ENCODE assay signal across 8 cellular contexts in the genomic region with DNA sequence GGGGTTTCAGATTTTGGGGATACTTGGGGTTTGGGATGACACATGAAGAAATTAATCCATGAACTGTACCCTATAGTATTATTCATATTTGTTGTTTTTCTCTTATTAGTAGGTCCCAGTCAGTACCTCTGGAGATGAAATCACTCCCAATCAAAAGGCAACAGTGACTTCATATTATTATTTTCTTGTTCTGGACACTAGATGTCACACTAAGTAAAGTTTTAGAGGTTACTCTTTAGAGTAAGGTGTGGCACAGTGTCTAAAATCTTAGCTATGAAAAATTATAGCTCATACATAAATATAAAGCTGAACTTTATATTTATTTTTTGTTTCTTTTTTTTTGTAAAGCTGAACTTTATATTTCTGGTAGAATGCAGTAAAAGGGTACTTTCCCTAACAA. TPM values are rescaled to one million over a fixed set of nuclear protein-coding genes. Genes with fewer than 3 reads are reported as not detected.
DNase-seq lines count a peak whose midpoint lies in the region; ATAC-seq, FAIRE-seq and TF ChIP-seq lines count a peak whose summit lies in the region.

No MANE protein-coding gene starts in this region.

- H3K27ac Mint-ChIP-seq in activated T-helper 1 cell treated with anti-CD3 and anti-CD28 coated beads, Interleukin-12 subunit alpha, Interleukin-12 subunit beta, Interleukin-2, Interleukin-4 antibody, amounts not matched to agents 30 ng/mL and 10 ng/mL and 1 ng/mL, durations not matched to agents 14 hours and 24 hours and 36 hours = no peak overlapping the region

- peaks cover 7% of the 10 kb centered on the region in 2 donors for H3K36me3 ChIP-seq in small intestine (ENCODE audit: control insufficient read depth in 2 of 2, insufficient read depth in 2 of 2, low read length in 2 of 2)

- no peak for ATAC-seq in HG02623 (IDR thresholded peaks at IDR 0.05; ENCODE audit: unreplicated experiment)

- no peaks in the 10 kb centered on the region for H3K9me3 Mint-ChIP-seq in activated T-helper 1 cell treated with anti-CD3 and anti-CD28 coated beads, Interleukin-12 subunit alpha, Interleukin-12 subunit beta, Interleukin-2, Interleukin-4 antibody, amounts not matched to agents 30 ng/mL and 10 ng/mL and 1 ng/mL, durations not matched to agents 14 hours and 24 hours and 36 hours

- intact Hi-C loops in activated T-helper 1 cell treated with anti-CD3 and anti-CD28 coated beads, Interleukin-12 subunit alpha, Interleukin-12 subunit beta, Interleukin-2, Interleukin-4 antibody, amounts not matched to agents 30 ng/mL and 10 ng/mL and 1 ng/mL, durations not matched to agents 14 hours and 24 hours and 36 hours (cut with micrococcal nuclease) = loop anchor here (1.0 to 5.0 kb wide), 6 partner anchors 78 to 555 kb away; partner anchors contain the start of genes LIAS, RPL9 and TMEM156

- H3K27me3 Mint-ChIP-seq in activated T-helper 1 cell treated with anti-CD3 and anti-CD28 coated beads, Interleukin-12 subunit alpha, Interleukin-12 subunit beta, Interleukin-2, Interleukin-4 antibody, amounts not matched to agents 30 ng/mL and 10 ng/mL and 1 ng/mL, durations not matched to agents 14 hours and 24 hours and 36 hours (ENCODE audit: insufficient read depth) = peaks cover 10% of the 10 kb centered on the region

- H3K27ac ChIP-seq in RWPE1 = no peak overlapping the region
- H3K27ac ChIP-seq in small intestine (ENCODE audit: low read depth in 1 of 2, low read length in 1 of 2) = no peak overlapping the region

- no peak; the same call in 1 of the 2 replicates for TF ChIP-seq CTCF in RWPE1 (conservative IDR thresholded peaks at IDR 0.05; ENCODE audit: low read depth)

- H3K4me3 ChIP-seq in small intestine (ENCODE audit: low read depth in 1 of 2, low read length in 2 of 2) = no peak overlapping the region

- POLR2A ChIA-PET in RWPE1 (lab: Yijun Ruan, JAX; ENCODE audit: low non-redundant PET) = no interaction called here

- no peaks in the 10 kb centered on the region for H3K4me1 ChIP-seq in small intestine (ENCODE audit: control insufficient read depth in 2 of 2, insufficient read depth in 1 of 2, low read depth in 1 of 2, low read length in 1 of 2)

- no peaks in the 10 kb centered on the region for H3K36me3 Mint-ChIP-seq in activated T-helper 1 cell treated with anti-CD3 and anti-CD28 coated beads, Interleukin-12 subunit alpha, Interleukin-12 subunit beta, Interleukin-2, Interleukin-4 antibody, amounts not matched to agents 30 ng/mL and 10 ng/mL and 1 ng/mL, durations not matched to agents 14 hours and 24 hours and 36 hours (ENCODE audit: low read depth)

- no peaks in the 10 kb centered on the region for H3K27me3 ChIP-seq in small intestine (ENCODE audit: control insufficient read depth in 2 of 2, insufficient read depth in 2 of 2, low read length in 2 of 2)

- FAIRE-seq in small intestine (lab: Jason Lieb, UNC) = peak; percentile 96

- DNase-seq in GM03348 (ENCODE audit: low spot score) (peak; percentile 18), HS-27A (ENCODE audit: low read depth) (peak; percentile 15), RWPE1 (ENCODE audit: low spot score) (peak; percentile 51), fibroblast of the conjunctiva (ENCODE audit: low read depth) (peak; percentile 10), small intestine (peak; percentile 60), mucosa of gallbladder (ENCODE audit: low spot score) (no peak)
- DNase-seq in activated T-helper 1 cell treated with anti-CD3 and anti-CD28 coated beads, Interleukin-12 subunit alpha, Interleukin-12 subunit beta, Interleukin-2, Interleukin-4 antibody, amounts not matched to agents 30 ng/mL and 10 ng/mL and 1 ng/mL, durations not matched to agents 14 hours and 24 hours and 36 hours (ENCODE audit: low spot score) = no peak

- peaks cover 35% of the 10 kb centered on the region for H3K4me1 Mint-ChIP-seq in activated T-helper 1 cell treated with anti-CD3 and anti-CD28 coated beads, Interleukin-12 subunit alpha, Interleukin-12 subunit beta, Interleukin-2, Interleukin-4 antibody, amounts not matched to agents 30 ng/mL and 10 ng/mL and 1 ng/mL, durations not matched to agents 14 hours and 24 hours and 36 hours (ENCODE audit: low read depth)

- H3K9me3 ChIP-seq in small intestine (ENCODE audit: control insufficient read depth, low read depth) = no peaks in the 10 kb centered on the region

- CTCF ChIA-PET in RWPE1 (lab: Yijun Ruan, JAX) = interaction anchor here (0.6 to 2.0 kb wide), 7 partner anchors 14 to 546 kb away, joined by 3 to 14 read pairs (median 4); no protein-coding TSS in a partner anchor

- no peak overlapping the region for H3K4me3 Mint-ChIP-seq in activated T-helper 1 cell treated with anti-CD3 and anti-CD28 coated beads, Interleukin-12 subunit alpha, Interleukin-12 subunit beta, Interleukin-2, Interleukin-4 antibody, amounts not matched to agents 30 ng/mL and 10 ng/mL and 1 ng/mL, durations not matched to agents 14 hours and 24 hours and 36 hours

RNA-seq across cellular contexts. Expression of gene FAM114A1, which starts 35.1 kb away (rescaled TPM):
- polyA plus RNA-seq in small intestine = 10 to 100 TPM; 11.3 to 31.8 (median 18.6) TPM
- 0.22 and 0.49 TPM in 2 replicates for total RNA-seq in activated T-helper 1 cell treated with anti-CD3 and anti-CD28 coated beads, Interleukin-12 subunit alpha, Interleukin-12 subunit beta, Interleukin-2, Interleukin-4 antibody, amounts not matched to agents 30 ng/mL and 10 ng/mL and 1 ng/mL, durations not matched to agents 14 hours and 24 hours and 36 hours
- 80.6 TPM for total RNA-seq in mucosa of gallbladder

RNA-seq across cellular contexts. Expression of gene TLR6, which starts 46.1 kb away (rescaled TPM):
- under 1 TPM; under 0.01 to 0.46 (median 0.27) TPM for polyA plus RNA-seq in small intestine
- 1.3 and 1.7 TPM in 2 replicates for total RNA-seq in activated T-helper 1 cell treated with anti-CD3 and anti-CD28 coated beads, Interleukin-12 subunit alpha, Interleukin-12 subunit beta, Interleukin-2, Interleukin-4 antibody, amounts not matched to agents 30 ng/mL and 10 ng/mL and 1 ng/mL, durations not matched to agents 14 hours and 24 hours and 36 hours
- 4.3 TPM for total RNA-seq in mucosa of gallbladder

Comparison
In these comparisons a context has a peak if more than half of its experiments do, and no peak if none do; other contexts are left out.
1. DNase-seq: peak in GM03348 (single experiment), HS-27A (single experiment), RWPE1 (single experiment), fibroblast of the conjunctiva (single experiment) and small intestine (single experiment); none in activated T-helper 1 cell treated with anti-CD3 and anti-CD28 coated beads, Interleukin-12 subunit alpha, Interleukin-12 subunit beta, Interleukin-2, Interleukin-4 antibody, amounts not matched to agents 30 ng/mL and 10 ng/mL and 1 ng/mL, durations not matched to agents 14 hours and 24 hours and 36 hours (single experiment) and mucosa of gallbladder (single experiment).
2. RNA of gene FAM114A1, which starts 35.1 kb away (total RNA-seq): 80.6 TPM in mucosa of gallbladder (single experiment); 0.22 to 0.49 TPM in activated T-helper 1 cell treated with anti-CD3 and anti-CD28 coated beads, Interleukin-12 subunit alpha, Interleukin-12 subunit beta, Interleukin-2, Interleukin-4 antibody, amounts not matched to agents 30 ng/mL and 10 ng/mL and 1 ng/mL, durations not matched to agents 14 hours and 24 hours and 36 hours; every median in the first group is over 10 times any median in the second.